ENCODE assay signal across 8 cellular contexts in genomic region chr7:135281363-135281949, GRCh38. TPM values are rescaled to one million over a fixed set of nuclear protein-coding genes. Genes with fewer than 3 reads are reported as not detected.
DNase-seq lines count a peak whose midpoint lies in the region; ATAC-seq and TF ChIP-seq lines count a peak whose summit lies in the region.

No MANE protein-coding gene starts in this region.

- peak; percentile 98 for ATAC-seq in GM18909 (IDR thresholded peaks at IDR 0.05; ENCODE audit: poor library complexity, unreplicated experiment)
- peak; percentile 93 for ATAC-seq in HG03139 (IDR thresholded peaks at IDR 0.05; ENCODE audit: unreplicated experiment)
- ATAC-seq in WTC11: peak; percentile 99

- H3K36me3 Mint-ChIP-seq in WTC11: no peaks in the 10 kb centered on the region

- H3K27ac Mint-ChIP-seq in WTC11: no peak overlapping the region

- DNase-seq in Ammon's horn (ENCODE audit: low spot score): peak; percentile 95
- peak; percentile 88 for DNase-seq in NCI-H2227 (lab: John Stamatoyannopoulos, UW; ENCODE audit: unreplicated experiment)
- peak; percentile 80 for DNase-seq in WTC11 (ENCODE audit: low spot score)
- DNase-seq in central memory CD4-positive, alpha-beta T cell: peak; percentile 74
- peak; percentile 83 for DNase-seq in kidney tubule cell (ENCODE audit: low spot score)
- DNase-seq in stimulated activated CD4-positive, alpha-beta T cell treated with anti-CD3 and anti-CD28 coated beads, Interleukin-4, amount 100 ng/mL, for 1 hour: peak; percentile 64

- H3K9me3 Mint-ChIP-seq in WTC11: no peaks in the 10 kb centered on the region

- H3K27me3 Mint-ChIP-seq in WTC11 (ENCODE audit: low read depth): no peaks in the 10 kb centered on the region; the same call in 1 of the 2 replicates

- POLR2A ChIA-PET in WTC11 (lab: Charles Lee): interaction anchor here (1.2 kb wide), 1 partner anchor 54 kb away, joined by 3 read pairs; no protein-coding TSS in a partner anchor

- CTCF ChIA-PET in WTC11 (lab: Charles Lee): interaction anchor here (0.6 to 2.5 kb wide), 21 partner anchors 9 to 277 kb away, joined by 3 to 62 read pairs (median 4); partner anchors contain the start of gene WDR91

- H3K4me1 Mint-ChIP-seq in WTC11: no peaks in the 10 kb centered on the region

- H3K4me3 Mint-ChIP-seq in WTC11: no peak overlapping the region

- peak; percentile 87 for TF ChIP-seq CTCF in WTC11 (IDR thresholded peaks at IDR 0.05)

TF ChIP-seq in WTC11, 78 proteins besides CTCF, POLR2A, EP300 and RAD21:
- 0 out of 2 replicates have a peak, but pooled peaks have one; percentile 23 for TF ChIP-seq GABPB1 (CRISPR knock-in tag; IDR thresholded peaks at IDR 0.05)
- TF ChIP-seq SP1 (CRISPR knock-in tag; conservative IDR thresholded peaks at IDR 0.05): 0 out of 2 replicates have a peak, but pooled peaks have one; percentile 7
- TF ChIP-seq NR2C2 (CRISPR knock-in tag; IDR thresholded peaks at IDR 0.05): no peak
- TF ChIP-seq HMGXB4 (CRISPR knock-in tag; IDR thresholded peaks at IDR 0.05): 0 out of 2 replicates have a peak, but pooled peaks have one; percentile 64

RNA-seq across cellular contexts. Expression of gene STRA8, which starts 47.8 kb away (rescaled TPM):
- not detected in 3 replicates for total RNA-seq in WTC11 (2021)

Comparison
In these comparisons a context has a peak if more than half of its experiments do, and no peak if none do; other contexts are left out.
1. Peak in every context shown above with its lines: DNase-seq and ATAC-seq.